16 cellular contexts compared by ENCODE assay signal in the genomic region with DNA sequence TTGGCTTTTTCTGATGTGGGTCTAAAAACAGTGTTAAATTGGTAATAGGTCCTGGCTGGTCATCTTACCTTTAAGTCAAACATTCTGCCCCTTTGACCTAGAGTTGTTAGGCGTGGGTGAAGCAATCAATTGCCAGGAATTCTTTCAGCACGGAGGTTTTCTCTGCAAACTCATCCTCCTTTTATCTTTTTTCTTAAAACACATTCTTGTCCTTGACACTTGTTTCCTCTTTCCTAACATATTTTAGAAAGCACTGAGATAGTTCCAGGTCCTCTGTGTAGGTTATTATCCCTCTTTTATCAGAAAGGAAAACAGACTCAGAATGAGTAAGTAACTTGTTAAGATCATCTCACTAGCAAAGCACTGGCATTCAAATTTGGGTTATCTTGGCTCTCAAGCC.
"Had no signal": no experiment of that assay in that cellular context is flagged by ENCODE, and none has a peak within 500 bp of the region (broad histone marks: within the 10 kb centered on the region; RNA-seq: fewer than 3 reads in every experiment).

No MANE protein-coding gene starts in this region.

- H3K27ac ChIP-seq: neutrophil, tibial artery had no signal

- H3K4me1 ChIP-seq: tibial artery had no signal

- H3K27me3 ChIP-seq: neutrophil, tibial artery had no signal

- ATAC-seq: left ventricle myocardium superior; natural killer cell; SK-N-SH treated with all-trans-retinoic acid at 6 μM for 48 hours; stimulated activated naive CD8-positive, alpha-beta T cell treated with anti-CD3 and anti-CD28 coated beads, Interleukin-15, Interleukin-2, amounts not matched to agents 100 U/mL and 50 U/mL, for 24 hours; T-cell had no signal

- DNase-seq: activated CD4-positive, alpha-beta T cell treated with anti-CD3 and anti-CD28 coated beads, Interleukin-2, amount 50 U/mL, for 1 hour; activated CD8-positive, alpha-beta memory T cell treated with anti-CD3 and anti-CD28 coated beads, Interleukin-2, amount 50 U/mL, for 48 hours; activated effector memory CD4-positive, alpha-beta T cell treated with anti-CD3 and anti-CD28 coated beads, Interleukin-2, amount 50 U/mL, for 16 hours; activated naive CD4-positive, alpha-beta T cell treated with anti-CD3 and anti-CD28 coated beads, Interleukin-2, amount 50 U/mL, for 16 hours; activated T-cell treated with anti-CD3 and anti-CD28 coated beads, Interleukin-2, amount 50 U/mL, for 48 hours; dermis blood vessel endothelial cell; left ventricle myocardium superior; natural killer cell; retina; stimulated activated CD8-positive, alpha-beta memory T cell treated with anti-CD3 and anti-CD28 coated beads, Interleukin-4, amount 100 ng/mL, for 48 hours; stimulated activated naive CD8-positive, alpha-beta T cell treated with anti-CD3 and anti-CD28 coated beads, Interleukin-15, Interleukin-2, amounts not matched to agents 100 U/mL and 50 U/mL, for 24 hours; substantia nigra; T-cell; tibial artery had no signal

- H3K9me3 ChIP-seq: neutrophil, tibial artery had no signal

- H3K4me3 ChIP-seq: tibial artery had no signal
